Comparison of ENCODE assay signal across 2 cellular contexts in genomic region chr19:1535699-1536098, GRCh38.
TF ChIP-seq lines count a peak whose summit lies in the region.

No MANE protein-coding gene starts in this region.

TF ChIP-seq in HEK293, 187 proteins besides CTCF, POLR2A, EP300 and RAD21:
- TF ChIP-seq ZNF707 (tag by site-specific recombination; IDR thresholded peaks at IDR 0.05) (peak; percentile 96), ZNF121 (tag by site-specific recombination; IDR thresholded peaks at IDR 0.05) (peak; percentile 22; the same call in 1 of the 2 replicates)

TF ChIP-seq in K562, 482 proteins besides CTCF, POLR2A, EP300 and RAD21:
- TF ChIP-seq ZNF707 (CRISPR knock-in tag; conservative IDR thresholded peaks at IDR 0.05): peak; percentile 76; the same call in 1 of the 2 replicates
